Comparison of ENCODE assay signal across 37 cellular contexts in genomic region chr3:24393316-24393715, GRCh38.
"Had no signal": no experiment of that assay in that cellular context is flagged by ENCODE, and none has a peak within 500 bp of the region (broad histone marks: within the 10 kb centered on the region; RNA-seq: fewer than 3 reads in every experiment).

No MANE protein-coding gene starts in this region.

- H3K4me3 Mint-ChIP-seq: activated B cell treated with CpG ODN at 0.5 μM for 24 hours; activated CD4-positive, alpha-beta memory T cell treated with anti-CD3 and anti-CD28 coated beads for 36 hours; activated CD4-positive, alpha-beta T cell treated with anti-CD3 and anti-CD28 coated beads, Interleukin-2, amount 10 ng/mL, durations not matched to agents 24 days and 14 days; activated CD8-positive, alpha-beta T cell treated with anti-CD3 and anti-CD28 coated beads for 36 hours; activated naive CD4-positive, alpha-beta T cell treated with anti-CD3 and anti-CD28 coated beads for 36 hours; activated naive CD8-positive, alpha-beta T cell treated with anti-CD3 and anti-CD28 coated beads for 36 hours; activated T-cell treated with anti-CD3 and anti-CD28 coated beads, Interleukin-2, amount 50 U/mL, for 4 hours; activated T-cell treated with anti-CD3 and anti-CD28 coated beads, Interleukin-2, amount 50 U/mL, for 72 hours; activated T-helper 1 cell treated with anti-CD3 and anti-CD28 coated beads, Interleukin-12 subunit alpha, Interleukin-12 subunit beta, Interleukin-2, Interleukin-4 antibody, amounts not matched to agents 30 ng/mL and 10 ng/mL and 1 ng/mL, durations not matched to agents 14 hours and 24 hours and 36 hours; activated T-helper 17 cell treated with anti-CD3 and anti-CD28 coated beads, Interleukin-2, amount 50 U/mL, for 72 hours; T-helper 1 cell treated with Interleukin-12 subunit alpha and Interleukin-12 subunit beta and Interleukin-4 antibody, amounts not matched to agents 30 μg/mL and 1 μg/mL, for 36 hours; T-helper 2 cell treated with Interferon-gamma antibody and Interleukin-4, amounts not matched to agents 5 μg/mL and 100 μg/mL, for 36 hours had no signal

- H3K27ac Mint-ChIP-seq: activated B cell treated with CpG ODN at 0.5 μM for 24 hours; activated CD4-positive, alpha-beta memory T cell treated with anti-CD3 and anti-CD28 coated beads for 36 hours; activated CD4-positive, alpha-beta T cell treated with anti-CD3 and anti-CD28 coated beads, Interleukin-2, amount 10 ng/mL, durations not matched to agents 24 days and 14 days; activated CD8-positive, alpha-beta T cell treated with anti-CD3 and anti-CD28 coated beads for 36 hours; activated naive CD4-positive, alpha-beta T cell treated with anti-CD3 and anti-CD28 coated beads for 36 hours; activated naive CD4-positive, alpha-beta T cell treated with anti-CD3 and anti-CD28 coated beads, Interleukin-2, amount 50 U/mL, for 72 hours; activated naive CD8-positive, alpha-beta T cell treated with anti-CD3 and anti-CD28 coated beads for 36 hours; activated T-cell treated with anti-CD3 and anti-CD28 coated beads, Interleukin-2, amount 50 U/mL, for 72 hours; activated T-helper 1 cell treated with anti-CD3 and anti-CD28 coated beads, Interleukin-12 subunit alpha, Interleukin-12 subunit beta, Interleukin-2, Interleukin-4 antibody, amounts not matched to agents 30 ng/mL and 10 ng/mL and 1 ng/mL, durations not matched to agents 14 hours and 24 hours and 36 hours; activated T-helper 17 cell treated with anti-CD3 and anti-CD28 coated beads, Interleukin-2, amount 50 U/mL, for 72 hours; T-helper 1 cell treated with Interleukin-12 subunit alpha and Interleukin-12 subunit beta and Interleukin-4 antibody, amounts not matched to agents 30 μg/mL and 1 μg/mL, for 36 hours; T-helper 2 cell treated with Interferon-gamma antibody and Interleukin-4, amounts not matched to agents 5 μg/mL and 100 μg/mL, for 36 hours had no signal

- H3K9me3 Mint-ChIP-seq: activated B cell treated with CpG ODN at 0.5 μM for 24 hours; activated CD4-positive, alpha-beta T cell treated with anti-CD3 and anti-CD28 coated beads, Interleukin-2, amount 10 ng/mL, durations not matched to agents 24 days and 14 days; activated CD8-positive, alpha-beta T cell treated with anti-CD3 and anti-CD28 coated beads for 36 hours; activated naive CD4-positive, alpha-beta T cell treated with anti-CD3 and anti-CD28 coated beads for 36 hours; activated naive CD8-positive, alpha-beta T cell treated with anti-CD3 and anti-CD28 coated beads for 36 hours; activated T-helper 1 cell treated with anti-CD3 and anti-CD28 coated beads, Interleukin-12 subunit alpha, Interleukin-12 subunit beta, Interleukin-2, Interleukin-4 antibody, amounts not matched to agents 30 ng/mL and 10 ng/mL and 1 ng/mL, durations not matched to agents 14 hours and 24 hours and 36 hours; T-helper 1 cell treated with Interleukin-12 subunit alpha and Interleukin-12 subunit beta and Interleukin-4 antibody, amounts not matched to agents 30 μg/mL and 1 μg/mL, for 36 hours; T-helper 2 cell treated with Interferon-gamma antibody and Interleukin-4, amounts not matched to agents 5 μg/mL and 100 μg/mL, for 36 hours had no signal

- H3K4me1 Mint-ChIP-seq: activated B cell treated with CpG ODN at 0.5 μM for 24 hours; activated CD4-positive, alpha-beta T cell treated with anti-CD3 and anti-CD28 coated beads, Interleukin-2, amount 10 ng/mL, durations not matched to agents 24 days and 14 days; activated naive CD8-positive, alpha-beta T cell treated with anti-CD3 and anti-CD28 coated beads for 36 hours; activated T-helper 17 cell treated with anti-CD3 and anti-CD28 coated beads, Interleukin-2, amount 50 U/mL, for 72 hours had no signal

- DNase-seq: activated B cell treated with CpG ODN at 0.5 μM for 24 hours; activated CD4-positive, alpha-beta memory T cell treated with anti-CD3 and anti-CD28 coated beads for 36 hours; activated CD4-positive, alpha-beta T cell treated with anti-CD3 and anti-CD28 coated beads for 4 hours; activated CD4-positive, alpha-beta T cell treated with anti-CD3 and anti-CD28 coated beads, Interleukin-2, amount 10 ng/mL, durations not matched to agents 24 days and 14 days; activated CD4-positive, alpha-beta T cell treated with anti-CD3 and anti-CD28 coated beads, Interleukin-2, amount 50 U/mL, for 1 hour; activated CD4-positive, alpha-beta T cell treated with anti-CD3 and anti-CD28 coated beads, Interleukin-2, amount 50 U/mL, for 4 hours; activated CD4-positive, CD25-positive, alpha-beta regulatory T cell treated with anti-CD3 and anti-CD28 coated beads, Interleukin-2, amount 50 U/mL, for 72 hours; activated CD8-positive, alpha-beta memory T cell treated with anti-CD3 and anti-CD28 coated beads, Interleukin-2, amount 50 U/mL, for 4 hours; activated CD8-positive, alpha-beta T cell treated with anti-CD3 and anti-CD28 coated beads for 36 hours; activated effector memory CD4-positive, alpha-beta T cell treated with anti-CD3 and anti-CD28 coated beads, Interleukin-2, amount 50 U/mL, for 16 hours; activated gamma-delta T cell treated with Interleukin-2 at 50 U/mL for 16 hours; activated naive CD4-positive, alpha-beta T cell; activated naive CD4-positive, alpha-beta T cell treated with anti-CD3 and anti-CD28 coated beads for 36 hours; activated naive CD4-positive, alpha-beta T cell treated with anti-CD3 and anti-CD28 coated beads, Interleukin-2, amount 50 U/mL, for 16 hours; activated naive CD8-positive, alpha-beta T cell treated with anti-CD3 and anti-CD28 coated beads for 36 hours; activated T-cell treated with anti-CD3 and anti-CD28 coated beads for 4 hours; activated T-cell treated with anti-CD3 and anti-CD28 coated beads, Interleukin-2, amount 50 U/mL, for 1 hour; activated T-cell treated with anti-CD3 and anti-CD28 coated beads, Interleukin-2, amount 50 U/mL, for 4 hours; activated T-cell treated with anti-CD3 and anti-CD28 coated beads, Interleukin-2, amount 50 U/mL, for 72 hours; adrenal gland; amniotic stem cell; aorta; body of pancreas; brain microvascular endothelial cell; central memory CD4-positive, alpha-beta T cell; SW 1271; T-helper 1 cell; T-helper 2 cell; T-helper 9 cell had no signal

- H3K4me3 ChIP-seq: adrenal gland, body of pancreas, breast epithelium had no signal

- H3K27me3 ChIP-seq: adrenal gland, body of pancreas, brain microvascular endothelial cell, breast epithelium had no signal

- ATAC-seq: activated CD8-positive, alpha-beta T cell treated with anti-CD3 and anti-CD28 coated beads for 36 hours; activated naive CD4-positive, alpha-beta T cell treated with anti-CD3 and anti-CD28 coated beads, Interleukin-2, amount 50 U/mL, for 72 hours; activated T-cell treated with anti-CD3 and anti-CD28 coated beads, Interleukin-2, amount 50 U/mL, for 4 hours; activated T-cell treated with anti-CD3 and anti-CD28 coated beads, Interleukin-2, amount 50 U/mL, for 72 hours; activated T-helper 17 cell treated with anti-CD3 and anti-CD28 coated beads, Interleukin-2, amount 50 U/mL, for 72 hours; body of pancreas had no signal

- FAIRE-seq: TTC549 had no signal

- H3K27me3 Mint-ChIP-seq: activated B cell treated with CpG ODN at 0.5 μM for 24 hours; activated CD4-positive, alpha-beta memory T cell treated with anti-CD3 and anti-CD28 coated beads for 36 hours; activated CD4-positive, alpha-beta T cell treated with anti-CD3 and anti-CD28 coated beads, Interleukin-2, amount 10 ng/mL, durations not matched to agents 24 days and 14 days; activated CD8-positive, alpha-beta T cell treated with anti-CD3 and anti-CD28 coated beads for 36 hours; activated naive CD8-positive, alpha-beta T cell treated with anti-CD3 and anti-CD28 coated beads for 36 hours had no signal

- H3K36me3 ChIP-seq: adrenal gland, brain microvascular endothelial cell, breast epithelium had no signal

- H3K9me3 ChIP-seq: body of pancreas, breast epithelium had no signal

- H3K36me3 Mint-ChIP-seq: activated CD4-positive, alpha-beta memory T cell treated with anti-CD3 and anti-CD28 coated beads for 36 hours; activated naive CD4-positive, alpha-beta T cell treated with anti-CD3 and anti-CD28 coated beads, Interleukin-2, amount 50 U/mL, for 72 hours; activated naive CD8-positive, alpha-beta T cell treated with anti-CD3 and anti-CD28 coated beads for 36 hours had no signal

- H3K27ac ChIP-seq: adrenal gland, body of pancreas, brain microvascular endothelial cell, breast epithelium, VCaP had no signal
